In the genomic region with DNA sequence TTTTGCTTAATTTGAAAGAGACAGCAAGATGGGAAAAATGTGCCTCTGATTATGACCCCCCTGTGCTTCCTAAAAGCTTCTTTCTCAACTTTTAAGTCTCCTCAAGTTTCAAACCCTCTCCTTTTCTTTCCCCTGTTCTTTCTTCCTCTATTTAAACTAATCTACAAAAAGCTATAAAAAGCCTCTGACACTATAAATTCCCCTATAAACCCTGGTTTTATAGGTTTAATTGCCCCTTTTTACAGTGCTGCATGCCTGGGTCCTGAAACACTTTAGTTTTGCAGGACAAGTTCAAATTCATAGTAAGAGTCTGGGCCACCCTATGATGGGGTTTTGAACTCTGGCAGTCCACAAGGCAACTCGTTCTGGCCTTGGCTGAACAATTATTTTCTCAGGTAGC, we compare ENCODE assay signal across 15 cellular contexts.
DNase-seq lines count a peak whose midpoint lies in the region; ATAC-seq and TF ChIP-seq lines count a peak whose summit lies in the region.
"Had no signal": no experiment of that assay in that cellular context is flagged by ENCODE, and none has a peak within 500 bp of the region (broad histone marks: within the 10 kb centered on the region; RNA-seq: fewer than 3 reads in every experiment).

No MANE protein-coding gene starts in this region.

- no peaks in the 10 kb centered on the region for H3K9me2 ChIP-seq in hepatocyte (replicated peaks; ENCODE audit: insufficient read depth)

- no peak overlapping the region for H4K8ac ChIP-seq in trophoblast cell (ENCODE audit: low read depth, low read length)

- POLR2A ChIA-PET in BJ (lab: Charles Lee) (no interaction called here), HEK293T (lab: Yijun Ruan, JAX) (interaction anchor here (0.6 kb wide), 1 partner anchor 271 kb away, joined by 3 read pairs; no protein-coding TSS in a partner anchor)

- H4K20me1 ChIP-seq in hepatocyte (ENCODE audit: insufficient read depth, poor library complexity, severe bottlenecking): no peaks in the 10 kb centered on the region

- H2AFZ ChIP-seq in hepatocyte (no peak overlapping the region), trophoblast cell (ENCODE audit: insufficient read depth, low read length, poor library complexity) (no peak overlapping the region)

- H3K4me1 ChIP-seq in hepatocyte (ENCODE audit: insufficient read depth) (peaks cover 7% of the 10 kb centered on the region), trophoblast cell (ENCODE audit: control insufficient read depth in 1 of 2, insufficient read depth in 2 of 2, low read length in 2 of 2) (peaks cover 7 to 13% of the 10 kb centered on the region in 2 experiments)

- H3K23ac ChIP-seq in trophoblast cell (ENCODE audit: low read length): no peak overlapping the region

- H3K14ac ChIP-seq in trophoblast cell (ENCODE audit: low read length): no peak overlapping the region

- H3K4me2 ChIP-seq in hepatocyte (no peak overlapping the region), trophoblast cell (ENCODE audit: low read length) (no peak overlapping the region)

- H3K36me3 ChIP-seq in BJ (ENCODE audit: control insufficient read depth, insufficient read depth, low read length): no peaks in the 10 kb centered on the region
- no peaks in the 10 kb centered on the region for H3K36me3 ChIP-seq in hepatocyte (replicated peaks; ENCODE audit: insufficient read depth, low read depth)
- no peaks in the 10 kb centered on the region for H3K36me3 ChIP-seq in trophoblast cell (ENCODE audit: control insufficient read depth in 1 of 2, insufficient read depth in 2 of 2, low read length in 2 of 2)

- no peaks in the 10 kb centered on the region for H3K9me3 ChIP-seq in hepatocyte (ENCODE audit: low read depth)
- H3K9me3 ChIP-seq in trophoblast cell (ENCODE audit: insufficient read depth, low read depth, low read length): no peaks in the 10 kb centered on the region

- H2BK120ac ChIP-seq in trophoblast cell (ENCODE audit: insufficient read depth, low read length, poor library complexity): no peak overlapping the region

- H3K27me3 ChIP-seq in BJ (ENCODE audit: control insufficient read depth, insufficient read depth, low read length) (no peaks in the 10 kb centered on the region), hepatocyte (no peaks in the 10 kb centered on the region), trophoblast cell (ENCODE audit: insufficient read depth, low read length) (no peaks in the 10 kb centered on the region)

- WGBS in hepatocyte (ENCODE audit: low lambda C conversion rate, missing lambda C conversion rate): 48% methylated on average over 1 of the region's 1 CpG
- WGBS in trophoblast cell (ENCODE audit: extremely low coverage, insufficient coverage, insufficient read length): no CpG with 5 or more reads among the region's 1 CpG

- H3K4ac ChIP-seq in trophoblast cell (ENCODE audit: low read depth, low read length): no peak overlapping the region

- H2BK5ac ChIP-seq in trophoblast cell (ENCODE audit: low read depth, low read length, poor library complexity): peak overlapping the region; percentile 19

- peaks cover 7% of the 10 kb centered on the region for H3K79me1 ChIP-seq in trophoblast cell (ENCODE audit: low read length)

- in situ Hi-C loops in G401 (cut with HindIII; ENCODE audit: low sequenced_read_pairs): no loop called here

- H3K4me3 ChIP-seq in BJ (ENCODE audit: low read depth, low read length) (no peak overlapping the region), hepatocyte (no peak overlapping the region), trophoblast cell (ENCODE audit: low read depth, low read length) (no peak overlapping the region)

- H3K27ac ChIP-seq in hepatocyte: peak overlapping the region; percentile 71
- H3K27ac ChIP-seq in trophoblast cell (ENCODE audit: low read depth, low read length): no peak overlapping the region

- DNase-seq in BJ (ENCODE audit: low read depth): peak; percentile 34
- peak; percentile 19 for DNase-seq in HEK293T (ENCODE audit: extremely low spot score)
- DNase-seq in hepatocyte (ENCODE audit: low spot score): no peak
- no peak for DNase-seq in trophoblast cell
- DNase-seq in G401 (ENCODE audit: low spot score): no peak
- no peak for DNase-seq in SKM-1 (lab: John Stamatoyannopoulos, UW; ENCODE audit: unreplicated experiment)
- DNase-seq: ACHN; C1 segment of cervical spinal cord; CD8-positive, alpha-beta T cell; COR-L47; DMS153; DMS79 treated with DMSO at 0.1 percent for 48 hours; GF-D8 had no signal

- no peak overlapping the region for H2AK5ac ChIP-seq in trophoblast cell (ENCODE audit: low read length)

- CTCF ChIA-PET in BJ (lab: Yijun Ruan, JAX): no interaction called here
- CTCF ChIA-PET in HEK293T (lab: Yijun Ruan, JAX): interaction anchor here (0.5 kb wide), 1 partner anchor 435 kb away, joined by 4 read pairs; no protein-coding TSS in a partner anchor

- peak overlapping the region; percentile 48 for H2BK12ac ChIP-seq in trophoblast cell (ENCODE audit: low read length)

- TF ChIP-seq CTCF in BJ (IDR thresholded peaks at IDR 0.05; ENCODE audit: insufficient read depth, low read depth, low read length) (no peak), hepatocyte (IDR thresholded peaks at IDR 0.05; ENCODE audit: poor library complexity) (no peak)

- H3K79me2 ChIP-seq in hepatocyte (no peaks in the 10 kb centered on the region), trophoblast cell (ENCODE audit: control insufficient read depth, insufficient read depth, low read length, poor library complexity) (no peaks in the 10 kb centered on the region)

- no peak overlapping the region for H3K18ac ChIP-seq in trophoblast cell (ENCODE audit: low read length)

- H3K9ac ChIP-seq in trophoblast cell (ENCODE audit: low read length): no peak overlapping the region

- H4K12ac ChIP-seq in trophoblast cell (ENCODE audit: low read depth, low read length): no peak overlapping the region

- ATAC-seq in GM21786 (IDR thresholded peaks at IDR 0.05; ENCODE audit: unreplicated experiment): no peak
- ATAC-seq: CD8-positive, alpha-beta T cell; HCT116 had no signal

- no peak overlapping the region for H4K91ac ChIP-seq in trophoblast cell (ENCODE audit: low read depth, low read length)

TF ChIP-seq in HEK293T, 16 proteins besides CTCF, POLR2A, EP300 and RAD21:
- TF ChIP-seq CTBP1 (IDR thresholded peaks at IDR 0.05; ENCODE audit: borderline replicate concordance): peak; percentile 44
- no peak for TF ChIP-seq L3MBTL2 (conservative IDR thresholded peaks at IDR 0.05)
- no peak for TF ChIP-seq NFRKB (IDR thresholded peaks at IDR 0.05)
- no peak for TF ChIP-seq ZNF384 (IDR thresholded peaks at IDR 0.05)
- no peak for TF ChIP-seq FOXK2 (IDR thresholded peaks at IDR 0.05)
- no peak for TF ChIP-seq BHLHE40 (IDR thresholded peaks at IDR 0.05; ENCODE audit: borderline replicate concordance)
- peak; percentile 42; the same call in 1 of the 2 replicates for TF ChIP-seq ARNT (IDR thresholded peaks at IDR 0.05)
- peak; percentile 62; the same call in 1 of the 2 replicates for TF ChIP-seq FOXM1 (IDR thresholded peaks at IDR 0.05; ENCODE audit: borderline replicate concordance)
- no peak for TF ChIP-seq FOXA1 (IDR thresholded peaks at IDR 0.05)
- no peak for TF ChIP-seq SP1 (IDR thresholded peaks at IDR 0.05)
- TF ChIP-seq ELF4 (IDR thresholded peaks at IDR 0.05): no peak
- TF ChIP-seq SUZ12 (IDR thresholded peaks at IDR 0.05): no peak
- TF ChIP-seq, protein P1, sequence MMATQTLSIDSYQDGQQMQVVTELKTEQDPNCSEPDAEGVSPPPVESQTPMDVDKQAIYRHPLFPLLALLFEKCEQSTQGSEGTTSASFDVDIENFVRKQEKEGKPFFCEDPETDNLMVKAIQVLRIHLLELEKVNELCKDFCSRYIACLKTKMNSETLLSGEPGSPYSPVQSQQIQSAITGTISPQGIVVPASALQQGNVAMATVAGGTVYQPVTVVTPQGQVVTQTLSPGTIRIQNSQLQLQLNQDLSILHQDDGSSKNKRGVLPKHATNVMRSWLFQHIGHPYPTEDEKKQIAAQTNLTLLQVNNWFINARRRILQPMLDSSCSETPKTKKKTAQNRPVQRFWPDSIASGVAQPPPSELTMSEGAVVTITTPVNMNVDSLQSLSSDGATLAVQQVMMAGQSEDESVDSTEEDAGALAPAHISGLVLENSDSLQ (IDR thresholded peaks at IDR 0.05): no peak
- TF ChIP-seq TARDBP (IDR thresholded peaks at IDR 0.05): no peak
- no peak for TF ChIP-seq LEF1 (IDR thresholded peaks at IDR 0.05; ENCODE audit: borderline replicate concordance)

Comparison
In these comparisons a context has a peak if more than half of its experiments do, and no peak if none do; other contexts are left out.
1. DNase-seq: peak in BJ (single experiment) and HEK293T (single experiment); none in hepatocyte (single experiment), trophoblast cell (0 of 2), G401 (single experiment) and SKM-1 (single experiment).